ENCODE assay signal across 8 cellular contexts in the genomic region with DNA sequence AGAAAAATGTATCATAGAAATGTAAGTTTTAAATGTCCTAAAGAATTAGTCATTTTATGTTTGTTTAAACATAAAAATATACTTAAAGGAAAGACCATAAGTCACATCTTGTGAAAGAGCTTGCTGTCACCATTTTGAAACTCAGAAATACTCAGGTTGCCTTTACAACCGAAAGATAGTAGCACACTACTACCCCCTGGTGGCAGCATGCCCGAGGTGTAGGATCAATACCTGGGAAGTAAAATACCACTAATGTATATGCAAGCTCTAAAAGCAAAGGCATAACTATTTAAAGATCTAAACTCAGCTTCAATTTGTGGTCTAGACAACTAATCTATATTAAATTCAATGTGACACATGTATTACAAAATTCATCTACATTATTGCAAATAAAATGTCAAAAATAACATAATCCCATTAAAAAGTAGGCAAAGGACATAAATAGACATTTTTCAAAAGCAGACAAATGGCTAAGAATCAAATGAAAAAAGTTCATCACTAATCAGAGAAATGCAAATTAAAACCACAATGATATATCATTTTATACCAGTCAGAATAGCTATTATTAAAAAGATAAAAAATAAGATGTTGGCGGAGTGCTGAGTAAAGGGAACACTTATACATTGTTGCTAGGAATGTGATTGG. TPM values are rescaled to one million over a fixed set of nuclear protein-coding genes. Genes with fewer than 3 reads are reported as not detected.
A peak's percentile ranks its signal among the peaks of the same experiment; 100 is the strongest.
DNase-seq lines count a peak whose midpoint lies in the region; ATAC-seq, FAIRE-seq and TF ChIP-seq lines count a peak whose summit lies in the region.

No MANE protein-coding gene starts in this region.

- H3K4me2 ChIP-seq in HepG2 (ENCODE audit: low read depth, low read length): no peak overlapping the region; the same call in 1 of the 2 replicates

- POLR2A ChIA-PET in activated B cell treated with CpG ODN at 0.5 μM for 24 hours (lab: Charles Lee): interaction anchor here (0.8 to 1.7 kb wide), 6 partner anchors 47 to 168 kb away, joined by 3 to 9 read pairs (median 4); a partner anchor contains a TSS
- POLR2A ChIA-PET in HepG2 (lab: Yijun Ruan, JAX): interaction anchor here (1.1 kb wide), 1 partner anchor 125 kb away, joined by 5 read pairs; a partner anchor contains a TSS

- no peak overlapping the region for H3K4me3 Mint-ChIP-seq in activated B cell treated with CpG ODN at 0.5 μM for 24 hours

- H3K36me3 Mint-ChIP-seq in activated B cell treated with CpG ODN at 0.5 μM for 24 hours (ENCODE audit: low read depth): no peaks in the 10 kb centered on the region

- H3K27me3 Mint-ChIP-seq in activated B cell treated with CpG ODN at 0.5 μM for 24 hours: no peaks in the 10 kb centered on the region

- CTCF ChIA-PET in activated B cell treated with CpG ODN at 0.5 μM for 24 hours (lab: Charles Lee): interaction anchor here (0.7 to 4.0 kb wide), 32 partner anchors 8 to 512 kb away, joined by 3 to 66 read pairs (median 4); a partner anchor contains a TSS
- CTCF ChIA-PET in HepG2 (lab: Yijun Ruan, JAX; ENCODE audit: low intra/inter-chr PET ratio, low total read pairs): no interaction called here

- H3K4me1 Mint-ChIP-seq in activated B cell treated with CpG ODN at 0.5 μM for 24 hours: no peaks in the 10 kb centered on the region

- intact Hi-C loops in activated B cell treated with CpG ODN at 0.5 μM for 24 hours (cut with micrococcal nuclease) (loop anchor here (1.0 to 2.0 kb wide), 5 partner anchors 45 to 125 kb away; a partner anchor contains a TSS), HepG2 (cut with micrococcal nuclease; ENCODE audit: unreplicated experiment) (loop anchor here (1.0 to 2.0 kb wide), 2 partner anchors 83 to 125 kb away; a partner anchor contains a TSS)

- TF ChIP-seq EP300 in HepG2 (IDR thresholded peaks at IDR 0.05; ENCODE audit: low read depth in 2 of 2, low read length in 2 of 2) (no peak), HepG2 (CRISPR knock-in tag; IDR thresholded peaks at IDR 0.05; ENCODE audit: borderline replicate concordance) (no peak)

- 35% methylated on average over 3 of the region's 3 CpGs for WGBS in HepG2 (ENCODE audit: low lambda C conversion rate)

- peak; percentile 92 for ATAC-seq in GM18517 (IDR thresholded peaks at IDR 0.05; ENCODE audit: unreplicated experiment)
- ATAC-seq in HG03159 (IDR thresholded peaks at IDR 0.05; ENCODE audit: unreplicated experiment): peak; percentile 87
- ATAC-seq in activated B cell treated with CpG ODN at 0.5 μM for 24 hours (ENCODE audit: low read depth): peak; percentile 99
- ATAC-seq in HepG2: peak; percentile 63

- no peaks in the 10 kb centered on the region for H3K79me2 ChIP-seq in HepG2 (ENCODE audit: insufficient read depth, low read length)

- no peaks in the 10 kb centered on the region for H3K36me3 ChIP-seq in HepG2 (replicated peaks in 1 of 2; ENCODE audit: control insufficient read depth in 1 of 2, insufficient read depth in 2 of 2, low read length in 2 of 2)

- H3K27ac ChIP-seq in caudate nucleus (ENCODE audit: low read depth, low read length) (no peak overlapping the region), HepG2 (ENCODE audit: extremely low read length, insufficient read depth, low read length) (no peak overlapping the region)

- no peak for TF ChIP-seq POLR2A in HepG2 (IDR thresholded peaks at IDR 0.05; ENCODE audit: insufficient read depth in 1 of 2, low read depth in 2 of 2, low read length in 2 of 2)

- FAIRE-seq in A204.1 (lab: Jason Lieb, UNC) (peak; percentile 97), HepG2 (lab: Jason Lieb, UNC) (peak; percentile 83)

- H3K27ac Mint-ChIP-seq in activated B cell treated with CpG ODN at 0.5 μM for 24 hours: no peak overlapping the region

- no peak overlapping the region for H3K9ac ChIP-seq in HepG2 (ENCODE audit: insufficient read depth, low read depth, low read length)

- no peaks in the 10 kb centered on the region for H4K20me1 ChIP-seq in HepG2 (ENCODE audit: insufficient read depth, low read length)

- no peak overlapping the region for H3K4me3 ChIP-seq in HepG2 (replicated peaks in 1 of 3; ENCODE audit: insufficient read depth in 1 of 3, low read depth in 2 of 3, low read length in 3 of 3)

- in situ Hi-C loops in HepG2 (cut with HindIII; ENCODE audit: extremely low pct_ligation_motif_present, low pct_unique_long_range_greater_than_20kb): loop anchor here (10.0 kb wide), 1 partner anchor 123 kb away; a partner anchor contains a TSS

- H3K4me1 ChIP-seq in HepG2 (ENCODE audit: insufficient read depth, low read length): peaks cover 34% of the 10 kb centered on the region

- DNase-seq in NCI-H446 (lab: John Stamatoyannopoulos, UW) (peak; percentile 26 to 46), activated B cell treated with CpG ODN at 0.5 μM for 24 hours (peak; percentile 70), caudate nucleus (lab: John Stamatoyannopoulos, UW) (peak in 46 of 61 donors; percentile 0 to 90 (median 23)), HepG2 (ENCODE audit: low spot score) (peak; percentile 77)
- peak; percentile 79 to 86 (median 85) for DNase-seq in stimulated activated CD4-positive, alpha-beta T cell treated with anti-CD3 and anti-CD28 coated beads, TNF-alpha, amount 100 ng/mL, for 48 hours (ENCODE audit: low read depth in 3 of 3)

- H2AFZ ChIP-seq in HepG2 (ENCODE audit: low read length): no peak overlapping the region

- peak; percentile 79 for TF ChIP-seq RAD21 in HepG2 (CRISPR knock-in tag; IDR thresholded peaks at IDR 0.05)

- peak; percentile 91 for TF ChIP-seq CTCF in activated B cell treated with CpG ODN at 0.5 μM for 24 hours (IDR thresholded peaks at IDR 0.05)
- TF ChIP-seq CTCF in HepG2 (CRISPR knock-in tag; IDR thresholded peaks at IDR 0.05): peak; percentile 83

- H3K27me3 ChIP-seq in HepG2 (ENCODE audit: control insufficient read depth in 1 of 2, insufficient read depth in 2 of 2, low read length in 2 of 2): no peaks in the 10 kb centered on the region

- H3K9me3 Mint-ChIP-seq in activated B cell treated with CpG ODN at 0.5 μM for 24 hours: no peaks in the 10 kb centered on the region

- no TSS peak for BruUV-seq in HepG2 (replicated peaks; lab: Mats Ljungman, UMichigan)

- H3K9me3 ChIP-seq in HepG2 (ENCODE audit: low read length): no peaks in the 10 kb centered on the region

TF ChIP-seq in HepG2, 621 proteins besides CTCF, POLR2A, EP300 and RAD21 (continues in another document):
- TF ChIP-seq, protein P1, sequence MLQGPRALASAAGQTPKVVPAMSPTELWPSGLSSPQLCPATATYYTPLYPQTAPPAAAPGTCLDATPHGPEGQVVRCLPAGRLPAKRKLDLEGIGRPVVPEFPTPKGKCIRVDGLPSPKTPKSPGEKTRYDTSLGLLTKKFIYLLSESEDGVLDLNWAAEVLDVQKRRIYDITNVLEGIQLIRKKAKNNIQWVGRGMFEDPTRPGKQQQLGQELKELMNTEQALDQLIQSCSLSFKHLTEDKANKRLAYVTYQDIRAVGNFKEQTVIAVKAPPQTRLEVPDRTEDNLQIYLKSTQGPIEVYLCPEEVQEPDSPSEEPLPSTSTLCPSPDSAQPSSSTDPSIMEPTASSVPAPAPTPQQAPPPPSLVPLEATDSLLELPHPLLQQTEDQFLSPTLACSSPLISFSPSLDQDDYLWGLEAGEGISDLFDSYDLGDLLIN (CRISPR knock-in tag; IDR thresholded peaks at IDR 0.05; ENCODE audit: borderline replicate concordance): no peak
- peak; percentile 19; the same call in 1 of the 2 replicates for TF ChIP-seq CEBPG (CRISPR knock-in tag; IDR thresholded peaks at IDR 0.05)
- peak; percentile 29; the same call in 1 of the 2 replicates for TF ChIP-seq ZMYM4 (CRISPR knock-in tag; IDR thresholded peaks at IDR 0.05)
- TF ChIP-seq, protein P2, sequence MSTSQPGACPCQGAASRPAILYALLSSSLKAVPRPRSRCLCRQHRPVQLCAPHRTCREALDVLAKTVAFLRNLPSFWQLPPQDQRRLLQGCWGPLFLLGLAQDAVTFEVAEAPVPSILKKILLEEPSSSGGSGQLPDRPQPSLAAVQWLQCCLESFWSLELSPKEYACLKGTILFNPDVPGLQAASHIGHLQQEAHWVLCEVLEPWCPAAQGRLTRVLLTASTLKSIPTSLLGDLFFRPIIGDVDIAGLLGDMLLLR (CRISPR knock-in tag; IDR thresholded peaks at IDR 0.05): no peak
- TF ChIP-seq ZNF331 (CRISPR knock-in tag; IDR thresholded peaks at IDR 0.05): no peak
- TF ChIP-seq DPF2 (CRISPR knock-in tag; IDR thresholded peaks at IDR 0.05; ENCODE audit: borderline replicate concordance, low read depth): no peak

RNA-seq across cellular contexts. Expression of a gene that starts 47.7 kb away (rescaled TPM):
- total RNA-seq in activated B cell treated with CpG ODN at 0.5 μM for 24 hours: 5.7 and 6.7 TPM in 2 replicates
- total RNA-seq in HepG2 (2016; rRNA removed; fragmentation: Illumina TruSeq; extraction: Trizol): 0.08 and 0.15 TPM in 2 replicates
- not detected in 2 replicates for total RNA-seq in HepG2 (2016; cell fraction: cytosol; rRNA removed; fragmentation: Illumina TruSeq; extraction: Trizol; ENCODE audit: low read depth)
- total RNA-seq in HepG2 (2016; cell fraction: insoluble cytoplasmic fraction; rRNA removed; fragmentation: Illumina TruSeq; extraction: Trizol): 0.11 and 0.16 TPM in 2 replicates
- 0.03 and 0.06 TPM in 2 replicates for total RNA-seq in HepG2 (2016; cell fraction: membrane; rRNA removed; fragmentation: Illumina TruSeq; extraction: Trizol)
- total RNA-seq in HepG2 (2016; cell fraction: nucleus; rRNA removed; fragmentation: Illumina TruSeq; extraction: Trizol): 0.59 and 0.88 TPM in 2 replicates
- polyA plus RNA-seq in HepG2 (2011; rRNA removed): 0.04 and 0.08 TPM in 2 replicates
- polyA plus RNA-seq in HepG2 (2011; cell fraction: cytosol; rRNA removed): 0.01 and 0.03 TPM in 2 replicates
- 0.10 and 0.24 TPM in 2 replicates for polyA plus RNA-seq in HepG2 (2011; cell fraction: nucleus; rRNA removed)
- polyA plus RNA-seq in HepG2 (2012): 0.13 and 0.34 TPM in 2 replicates
- not detected in 2 replicates for polyA plus RNA-seq in HepG2 (2016; cell fraction: cytosol; fragmentation: Illumina TruSeq; extraction: Trizol; ENCODE audit: low read depth)
- polyA plus RNA-seq in HepG2 (2016; cell fraction: insoluble cytoplasmic fraction; fragmentation: Illumina TruSeq; extraction: Trizol; ENCODE audit: low read depth): 0.15 TPM in 2 replicates
- not detected in 2 replicates for polyA plus RNA-seq in HepG2 (2016; cell fraction: membrane; fragmentation: Illumina TruSeq; extraction: Trizol; ENCODE audit: low read depth)
- polyA plus RNA-seq in HepG2 (2016; cell fraction: nucleus; fragmentation: Illumina TruSeq; extraction: Trizol; ENCODE audit: insufficient read depth, low read depth): 0.31 and 0.48 TPM in 2 replicates
- not detected in 2 replicates for polyA minus RNA-seq in HepG2 (2011; rRNA and poly(A)+ RNA removed; ENCODE audit: low replicate concordance)
- not detected in 2 replicates for polyA minus RNA-seq in HepG2 (2011; cell fraction: cytosol; rRNA and poly(A)+ RNA removed)
- 0.39 and 1.1 TPM in 2 replicates for polyA minus RNA-seq in HepG2 (2011; cell fraction: nucleus; rRNA and poly(A)+ RNA removed)

Comparison
In these comparisons a context has a peak if more than half of its experiments do, and no peak if none do; other contexts are left out.
1. DNase-seq: peak in every context shown above with its lines; median percentile 85 in stimulated activated CD4-positive, alpha-beta T cell treated with anti-CD3 and anti-CD28 coated beads, TNF-alpha, amount 100 ng/mL, for 48 hours; 77 in HepG2; 70 in activated B cell treated with CpG ODN at 0.5 μM for 24 hours; 36 in NCI-H446; 23 in caudate nucleus.